Comparison of ENCODE assay signal across 8 cellular contexts in the genomic region with DNA sequence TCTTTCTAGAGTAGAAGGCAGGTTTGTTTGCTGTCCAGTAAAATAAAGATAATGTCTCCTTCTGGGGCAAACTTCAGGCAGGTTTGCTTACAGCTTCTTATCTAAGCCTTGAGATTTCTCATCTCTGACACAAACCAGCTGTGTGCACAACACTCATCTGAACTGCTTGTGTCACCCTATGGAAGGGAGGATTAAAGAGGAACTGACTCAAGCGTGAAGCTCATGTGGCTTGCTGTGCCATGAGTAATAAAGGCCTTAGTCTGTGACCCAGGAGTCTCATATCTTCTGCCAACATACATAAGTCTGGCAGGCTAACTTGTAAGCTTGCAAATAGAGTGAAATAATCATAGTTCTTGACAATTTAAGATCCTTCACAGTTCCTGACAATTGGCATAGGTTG. TPM values are rescaled to one million over a fixed set of nuclear protein-coding genes. Genes with fewer than 3 reads are reported as not detected.
A peak's percentile ranks its signal among the peaks of the same experiment; 100 is the strongest.
DNase-seq lines count a peak whose midpoint lies in the region; ATAC-seq and TF ChIP-seq lines count a peak whose summit lies in the region.
"Had no signal": no experiment of that assay in that cellular context is flagged by ENCODE, and none has a peak within 500 bp of the region (broad histone marks: within the 10 kb centered on the region; RNA-seq: fewer than 3 reads in every experiment).

No MANE protein-coding gene starts in this region.

- H3K4me3 ChIP-seq in WERI-Rb-1 (ENCODE audit: low read depth, low read length): no peak overlapping the region

- no peak for TF ChIP-seq POLR2A in GM18505 (IDR thresholded peaks at IDR 0.05; ENCODE audit: borderline replicate concordance, extremely low read depth, insufficient read depth, insufficient read length)

- TF ChIP-seq CTCF in WERI-Rb-1 (IDR thresholded peaks at IDR 0.05; ENCODE audit: low read depth, low read length): no peak
- TF ChIP-seq CTCF in omental fat pad (IDR thresholded peaks at IDR 0.05): no peak

- H3K27ac ChIP-seq in WERI-Rb-1: no peak overlapping the region

- H3K27me3 ChIP-seq in WERI-Rb-1 (ENCODE audit: insufficient read depth, low read depth, severe bottlenecking): no peaks in the 10 kb centered on the region

- peak; percentile 76 for ATAC-seq in GM18505 (IDR thresholded peaks at IDR 0.05; ENCODE audit: unreplicated experiment)
- peak; percentile 84 for ATAC-seq in HG03342 (IDR thresholded peaks at IDR 0.05; ENCODE audit: unreplicated experiment)
- peak; percentile 87 for ATAC-seq in omental fat pad (ENCODE audit: low FRiP score)
- ATAC-seq in HG03135 (IDR thresholded peaks at IDR 0.05; ENCODE audit: unreplicated experiment): no peak
- no peak for ATAC-seq in HG02884 (IDR thresholded peaks at IDR 0.05; ENCODE audit: unreplicated experiment)

- H3K36me3 ChIP-seq in WERI-Rb-1: no peaks in the 10 kb centered on the region

- H3K9me3 ChIP-seq in WERI-Rb-1 (ENCODE audit: severe bottlenecking): no peaks in the 10 kb centered on the region

- peak; percentile 17 for DNase-seq in WERI-Rb-1
- DNase-seq in omental fat pad (ENCODE audit: low spot score): no peak
- no peak for DNase-seq in midbrain (lab: John Stamatoyannopoulos, UW)

RNA-seq across cellular contexts. Expression of gene CPO, which starts 24.2 kb away (rescaled TPM):
- total RNA-seq in omental fat pad: 1 to 10 TPM in 1 of 4 donors, under 1 TPM in 2, not detected in 1; 0.48 to 2.0 (median 0.69) TPM
- total RNA-seq: dermis microvascular lymphatic vessel endothelial cell had no signal

Comparison
In these comparisons a context has a peak if more than half of its experiments do, and no peak if none do; other contexts are left out.
1. ATAC-seq: peak in GM18505 (single experiment), HG03342 (single experiment) and omental fat pad (single experiment); none in HG03135 (single experiment) and HG02884 (single experiment).